In genomic region chr19:42323852-42324654, GRCh38 we compare ENCODE assay signal across 9 cellular contexts. TPM values are rescaled to one million over a fixed set of nuclear protein-coding genes. Genes with fewer than 3 reads are reported as not detected.
DNase-seq lines count a peak whose midpoint lies in the region; ATAC-seq and TF ChIP-seq lines count a peak whose summit lies in the region.
"Had no signal": no experiment of that assay in that cellular context is flagged by ENCODE, and none has a peak within 500 bp of the region (broad histone marks: within the 10 kb centered on the region; RNA-seq: fewer than 3 reads in every experiment).

No MANE protein-coding gene starts in this region.

- CTCF ChIA-PET in activated CD4-positive, alpha-beta T cell treated with anti-CD3 and anti-CD28 coated beads for 36 hours (lab: Charles Lee): interaction anchor here (0.6 to 0.7 kb wide), 2 partner anchors 107 to 138 kb away, joined by 3 read pairs; no protein-coding TSS in a partner anchor
- CTCF ChIA-PET in activated CD4-positive, alpha-beta T cell treated with anti-CD3 and anti-CD28 coated beads, Interleukin-2, amount 10 ng/mL, durations not matched to agents 7 days and 5 days (lab: Charles Lee): interaction anchor here (1.2 kb wide), 1 partner anchor 13 kb away, joined by 3 read pairs; no protein-coding TSS in a partner anchor
- CTCF ChIA-PET in activated B cell treated with CpG ODN at 0.5 μM for 24 hours (lab: Charles Lee): interaction anchor here (1.0 to 2.0 kb wide), 2 partner anchors 18 to 191 kb away, joined by 3 to 4 read pairs; partner anchors contain the start of gene POU2F2

- DNase-seq in activated CD4-positive, alpha-beta T cell treated with anti-CD3 and anti-CD28 coated beads for 36 hours: peak; percentile 58
- DNase-seq in activated CD4-positive, alpha-beta T cell treated with anti-CD3 and anti-CD28 coated beads, Interleukin-2, amount 10 ng/mL, durations not matched to agents 7 days and 5 days: no peak
- DNase-seq in activated B cell treated with CpG ODN at 0.5 μM for 24 hours (peak; percentile 40), heart right ventricle (no peak)
- DNase-seq in stimulated activated naive CD8-positive, alpha-beta T cell treated with anti-CD3 and anti-CD28 coated beads, Interleukin-15, Interleukin-2, amounts not matched to agents 100 U/mL and 50 U/mL, for 24 hours: peak; percentile 29
- DNase-seq: NCI-H1930 had no signal

- H3K27ac Mint-ChIP-seq in activated CD4-positive, alpha-beta T cell treated with anti-CD3 and anti-CD28 coated beads for 36 hours: no peak overlapping the region
- H3K27ac Mint-ChIP-seq in activated CD4-positive, alpha-beta T cell treated with anti-CD3 and anti-CD28 coated beads, Interleukin-2, amount 10 ng/mL, durations not matched to agents 7 days and 5 days: no peak overlapping the region
- no peak overlapping the region for H3K27ac Mint-ChIP-seq in activated B cell treated with CpG ODN at 0.5 μM for 24 hours

- no peaks in the 10 kb centered on the region for H3K36me3 Mint-ChIP-seq in activated CD4-positive, alpha-beta T cell treated with anti-CD3 and anti-CD28 coated beads for 36 hours (ENCODE audit: low read depth)
- no peaks in the 10 kb centered on the region for H3K36me3 Mint-ChIP-seq in activated CD4-positive, alpha-beta T cell treated with anti-CD3 and anti-CD28 coated beads, Interleukin-2, amount 10 ng/mL, durations not matched to agents 7 days and 5 days (ENCODE audit: low read depth)
- H3K36me3 Mint-ChIP-seq in activated B cell treated with CpG ODN at 0.5 μM for 24 hours (ENCODE audit: low read depth): peaks cover 2% of the 10 kb centered on the region

- intact Hi-C loops in activated CD4-positive, alpha-beta T cell treated with anti-CD3 and anti-CD28 coated beads for 36 hours (cut with DNase I, micrococcal nuclease): loop anchor here in 1 of 2 experiments (2.0 kb wide), 2 partner anchors 107 to 215 kb away; partner anchors contain the start of gene DEDD2
- intact Hi-C loops in activated B cell treated with CpG ODN at 0.5 μM for 24 hours (cut with micrococcal nuclease): loop anchor here (2.0 kb wide), 1 partner anchor 365 kb away; the partner anchor contains the start of gene RABAC1
- intact Hi-C loops in heart right ventricle (cut with DNase I): loop anchor here in 7 of 10 donors (2.0 to 10.0 kb wide), 3 partner anchors 189 to 192 kb away; partner anchors contain the start of gene POU2F2 (in 7 of the 7)

- H3K4me1 Mint-ChIP-seq in activated CD4-positive, alpha-beta T cell treated with anti-CD3 and anti-CD28 coated beads for 36 hours: peaks cover 12% of the 10 kb centered on the region
- peaks cover 19% of the 10 kb centered on the region for H3K4me1 Mint-ChIP-seq in activated CD4-positive, alpha-beta T cell treated with anti-CD3 and anti-CD28 coated beads, Interleukin-2, amount 10 ng/mL, durations not matched to agents 7 days and 5 days
- peaks cover 21% of the 10 kb centered on the region for H3K4me1 Mint-ChIP-seq in activated B cell treated with CpG ODN at 0.5 μM for 24 hours

- peaks cover 9 to 36% (median 29%) of the 10 kb centered on the region in 9 donors for H3K4me1 ChIP-seq in heart right ventricle

- H3K36me3 ChIP-seq in heart right ventricle: no peaks in the 10 kb centered on the region

- no peak for TF ChIP-seq CTCF in activated B cell treated with CpG ODN at 0.5 μM for 24 hours (IDR thresholded peaks at IDR 0.05)
- TF ChIP-seq CTCF in heart right ventricle (IDR thresholded peaks at IDR 0.05): peak in 1 of 9 donors; percentile 19

- H3K27ac ChIP-seq in heart right ventricle: no peak overlapping the region

- POLR2A ChIA-PET in activated CD4-positive, alpha-beta T cell treated with anti-CD3 and anti-CD28 coated beads for 36 hours (lab: Charles Lee): interaction anchor here (0.7 to 0.8 kb wide), 2 partner anchors 13 to 344 kb away, joined by 3 read pairs; no protein-coding TSS in a partner anchor
- POLR2A ChIA-PET in activated CD4-positive, alpha-beta T cell treated with anti-CD3 and anti-CD28 coated beads, Interleukin-2, amount 10 ng/mL, durations not matched to agents 7 days and 5 days (lab: Charles Lee): no interaction called here
- POLR2A ChIA-PET in activated B cell treated with CpG ODN at 0.5 μM for 24 hours (lab: Charles Lee): interaction anchor here (2.1 kb wide), 1 partner anchor 81 kb away, joined by 4 read pairs; the partner anchor contains the start of gene GSK3A

- 2 to 3% methylated on average over 72 to 92 of the region's 92 CpGs for WGBS in heart right ventricle, 2 donors

- H3K4me3 Mint-ChIP-seq in activated CD4-positive, alpha-beta T cell treated with anti-CD3 and anti-CD28 coated beads for 36 hours: peak overlapping the region; percentile 80
- no peak overlapping the region for H3K4me3 Mint-ChIP-seq in activated CD4-positive, alpha-beta T cell treated with anti-CD3 and anti-CD28 coated beads, Interleukin-2, amount 10 ng/mL, durations not matched to agents 7 days and 5 days
- peak overlapping the region; percentile 32 for H3K4me3 Mint-ChIP-seq in activated B cell treated with CpG ODN at 0.5 μM for 24 hours

- H3K9me3 ChIP-seq in heart right ventricle: no peaks in the 10 kb centered on the region

- peak overlapping the region in 8 of 10 donors; percentile 72 to 96 (median 82) for H3K4me3 ChIP-seq in heart right ventricle

- no peaks in the 10 kb centered on the region for H3K9me3 Mint-ChIP-seq in activated CD4-positive, alpha-beta T cell treated with anti-CD3 and anti-CD28 coated beads for 36 hours (ENCODE audit: low read depth)
- no peaks in the 10 kb centered on the region for H3K9me3 Mint-ChIP-seq in activated CD4-positive, alpha-beta T cell treated with anti-CD3 and anti-CD28 coated beads, Interleukin-2, amount 10 ng/mL, durations not matched to agents 7 days and 5 days
- no peaks in the 10 kb centered on the region for H3K9me3 Mint-ChIP-seq in activated B cell treated with CpG ODN at 0.5 μM for 24 hours

- peaks cover 12% of the 10 kb centered on the region for H3K27me3 Mint-ChIP-seq in activated CD4-positive, alpha-beta T cell treated with anti-CD3 and anti-CD28 coated beads for 36 hours
- H3K27me3 Mint-ChIP-seq in activated CD4-positive, alpha-beta T cell treated with anti-CD3 and anti-CD28 coated beads, Interleukin-2, amount 10 ng/mL, durations not matched to agents 7 days and 5 days: peaks cover 24% of the 10 kb centered on the region
- H3K27me3 Mint-ChIP-seq in activated B cell treated with CpG ODN at 0.5 μM for 24 hours: peaks cover 7% of the 10 kb centered on the region

- no peak for ATAC-seq in activated CD4-positive, alpha-beta T cell treated with anti-CD3 and anti-CD28 coated beads for 36 hours
- ATAC-seq in activated B cell treated with CpG ODN at 0.5 μM for 24 hours (ENCODE audit: low read depth): no peak
- no peak for ATAC-seq in heart right ventricle
- no peak for ATAC-seq in stimulated activated naive CD8-positive, alpha-beta T cell treated with anti-CD3 and anti-CD28 coated beads, Interleukin-15, Interleukin-2, amounts not matched to agents 100 U/mL and 50 U/mL, for 24 hours
- no peak for ATAC-seq in GM21723 (IDR thresholded peaks at IDR 0.05; ENCODE audit: unreplicated experiment)
- ATAC-seq in HG02610 (IDR thresholded peaks at IDR 0.05; ENCODE audit: unreplicated experiment): no peak
- no peak for ATAC-seq in HG03135 (IDR thresholded peaks at IDR 0.05; ENCODE audit: unreplicated experiment)

- peaks cover 12 to 35% (median 26%) of the 10 kb centered on the region in 7 donors for H3K27me3 ChIP-seq in heart right ventricle

RNA-seq across cellular contexts. Expression of gene MEGF8, which starts 1.4 kb away (rescaled TPM):
- 1 to 10 TPM; 5.2 to 5.3 TPM for total RNA-seq in activated CD4-positive, alpha-beta T cell treated with anti-CD3 and anti-CD28 coated beads for 36 hours
- 1 to 10 TPM; 3.3 to 3.7 TPM for total RNA-seq in activated CD4-positive, alpha-beta T cell treated with anti-CD3 and anti-CD28 coated beads, Interleukin-2, amount 10 ng/mL, durations not matched to agents 7 days and 5 days
- 13.0 and 15.1 TPM in 2 replicates for total RNA-seq in activated B cell treated with CpG ODN at 0.5 μM for 24 hours
- total RNA-seq in heart right ventricle: 10 to 100 TPM; 33.4 to 44.6 (median 40.4) TPM
- 10 to 100 TPM; 10.2 to 16.3 TPM for polyA plus RNA-seq in heart right ventricle

RNA-seq across cellular contexts. Expression of gene TMEM145, which starts 10.9 kb away (rescaled TPM):
- under 1 TPM; 0.53 to 0.69 TPM for total RNA-seq in activated CD4-positive, alpha-beta T cell treated with anti-CD3 and anti-CD28 coated beads for 36 hours
- not detected for total RNA-seq in activated CD4-positive, alpha-beta T cell treated with anti-CD3 and anti-CD28 coated beads, Interleukin-2, amount 10 ng/mL, durations not matched to agents 7 days and 5 days
- total RNA-seq in activated B cell treated with CpG ODN at 0.5 μM for 24 hours (not detected in 2 replicates), heart right ventricle (1 to 10 TPM in 1 of 10 donors, under 1 TPM in 4, not detected in 5; 0.15 to 1.0 (median 0.49) TPM)
- polyA plus RNA-seq in heart right ventricle: 1 to 10 TPM in 1 of 2 donors, under 1 TPM in 1; 0.32 to 1.0 TPM

RNA-seq across cellular contexts. Expression of gene PAFAH1B3, which starts 21.6 kb away (rescaled TPM):
- 10 to 100 TPM; 43.4 to 53.9 TPM for total RNA-seq in activated CD4-positive, alpha-beta T cell treated with anti-CD3 and anti-CD28 coated beads for 36 hours
- 10 to 100 TPM; 43.5 to 46.6 TPM for total RNA-seq in activated CD4-positive, alpha-beta T cell treated with anti-CD3 and anti-CD28 coated beads, Interleukin-2, amount 10 ng/mL, durations not matched to agents 7 days and 5 days
- total RNA-seq in activated B cell treated with CpG ODN at 0.5 μM for 24 hours (22.7 and 25.9 TPM in 2 replicates), heart right ventricle (1 to 10 TPM; 1.2 to 5.9 (median 2.6) TPM)
- polyA plus RNA-seq in heart right ventricle: 10 to 100 TPM in 1 of 2 donors, 1 to 10 TPM in 1; 5.0 to 10.4 TPM

RNA-seq across cellular contexts. Expression of gene PRR19, which starts 22.1 kb away (rescaled TPM):
- 1 to 10 TPM in 1 of 2 experiments, under 1 TPM in 1; 0.63 to 1.0 TPM for total RNA-seq in activated CD4-positive, alpha-beta T cell treated with anti-CD3 and anti-CD28 coated beads for 36 hours
- under 1 TPM; 0.54 to 0.62 TPM for total RNA-seq in activated CD4-positive, alpha-beta T cell treated with anti-CD3 and anti-CD28 coated beads, Interleukin-2, amount 10 ng/mL, durations not matched to agents 7 days and 5 days
- total RNA-seq in activated B cell treated with CpG ODN at 0.5 μM for 24 hours: 0.20 and 0.33 TPM in 2 replicates
- under 1 TPM in 4 of 10 donors, not detected in 6; 0.16 to 0.21 (median 0.19) TPM for total RNA-seq in heart right ventricle
- under 1 TPM in 1 of 2 donors, not detected in 1; 0.16 TPM for polyA plus RNA-seq in heart right ventricle

RNA-seq across cellular contexts. Expression of gene CIC, which starts 55.0 kb away (rescaled TPM):
- total RNA-seq in activated CD4-positive, alpha-beta T cell treated with anti-CD3 and anti-CD28 coated beads for 36 hours: 10 to 100 TPM; 62.8 to 66.3 TPM
- 10 to 100 TPM; 69.3 to 81.0 TPM for total RNA-seq in activated CD4-positive, alpha-beta T cell treated with anti-CD3 and anti-CD28 coated beads, Interleukin-2, amount 10 ng/mL, durations not matched to agents 7 days and 5 days
- total RNA-seq in activated B cell treated with CpG ODN at 0.5 μM for 24 hours (85.4 and 96.5 TPM in 2 replicates), heart right ventricle (10 to 100 TPM; 27.9 to 42.0 (median 32.0) TPM)
- polyA plus RNA-seq in heart right ventricle: 10 to 100 TPM; 17.6 to 39.8 TPM

Comparison
In these comparisons a context has a peak if more than half of its experiments do, and no peak if none do; other contexts are left out.
1. DNase-seq: peak in activated CD4-positive, alpha-beta T cell treated with anti-CD3 and anti-CD28 coated beads for 36 hours (single experiment), activated B cell treated with CpG ODN at 0.5 μM for 24 hours (single experiment) and stimulated activated naive CD8-positive, alpha-beta T cell treated with anti-CD3 and anti-CD28 coated beads, Interleukin-15, Interleukin-2, amounts not matched to agents 100 U/mL and 50 U/mL, for 24 hours (single experiment); none in activated CD4-positive, alpha-beta T cell treated with anti-CD3 and anti-CD28 coated beads, Interleukin-2, amount 10 ng/mL, durations not matched to agents 7 days and 5 days (single experiment) and heart right ventricle (0 of 2).